2 cellular contexts compared by ENCODE assay signal in genomic region chr9:3296536-3296935, GRCh38.
TF ChIP-seq lines count a peak whose summit lies in the region.

No MANE protein-coding gene starts in this region.

TF ChIP-seq in GM23338, 12 proteins besides CTCF, POLR2A, EP300 and RAD21 (continued from another document):
- no peak for TF ChIP-seq ZNF114 (CRISPR knock-in tag; IDR thresholded peaks at IDR 0.05)
- TF ChIP-seq, protein P1, sequence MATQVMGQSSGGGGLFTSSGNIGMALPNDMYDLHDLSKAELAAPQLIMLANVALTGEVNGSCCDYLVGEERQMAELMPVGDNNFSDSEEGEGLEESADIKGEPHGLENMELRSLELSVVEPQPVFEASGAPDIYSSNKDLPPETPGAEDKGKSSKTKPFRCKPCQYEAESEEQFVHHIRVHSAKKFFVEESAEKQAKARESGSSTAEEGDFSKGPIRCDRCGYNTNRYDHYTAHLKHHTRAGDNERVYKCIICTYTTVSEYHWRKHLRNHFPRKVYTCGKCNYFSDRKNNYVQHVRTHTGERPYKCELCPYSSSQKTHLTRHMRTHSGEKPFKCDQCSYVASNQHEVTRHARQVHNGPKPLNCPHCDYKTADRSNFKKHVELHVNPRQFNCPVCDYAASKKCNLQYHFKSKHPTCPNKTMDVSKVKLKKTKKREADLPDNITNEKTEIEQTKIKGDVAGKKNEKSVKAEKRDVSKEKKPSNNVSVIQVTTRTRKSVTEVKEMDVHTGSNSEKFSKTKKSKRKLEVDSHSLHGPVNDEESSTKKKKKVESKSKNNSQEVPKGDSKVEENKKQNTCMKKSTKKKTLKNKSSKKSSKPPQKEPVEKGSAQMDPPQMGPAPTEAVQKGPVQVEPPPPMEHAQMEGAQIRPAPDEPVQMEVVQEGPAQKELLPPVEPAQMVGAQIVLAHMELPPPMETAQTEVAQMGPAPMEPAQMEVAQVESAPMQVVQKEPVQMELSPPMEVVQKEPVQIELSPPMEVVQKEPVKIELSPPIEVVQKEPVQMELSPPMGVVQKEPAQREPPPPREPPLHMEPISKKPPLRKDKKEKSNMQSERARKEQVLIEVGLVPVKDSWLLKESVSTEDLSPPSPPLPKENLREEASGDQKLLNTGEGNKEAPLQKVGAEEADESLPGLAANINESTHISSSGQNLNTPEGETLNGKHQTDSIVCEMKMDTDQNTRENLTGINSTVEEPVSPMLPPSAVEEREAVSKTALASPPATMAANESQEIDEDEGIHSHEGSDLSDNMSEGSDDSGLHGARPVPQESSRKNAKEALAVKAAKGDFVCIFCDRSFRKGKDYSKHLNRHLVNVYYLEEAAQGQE (IDR thresholded peaks at IDR 0.05; ENCODE audit: unreplicated experiment) = no peak
- no peak for TF ChIP-seq ZNF331 (CRISPR knock-in tag; IDR thresholded peaks at IDR 0.05; ENCODE audit: low read depth)
- TF ChIP-seq, protein P2, sequence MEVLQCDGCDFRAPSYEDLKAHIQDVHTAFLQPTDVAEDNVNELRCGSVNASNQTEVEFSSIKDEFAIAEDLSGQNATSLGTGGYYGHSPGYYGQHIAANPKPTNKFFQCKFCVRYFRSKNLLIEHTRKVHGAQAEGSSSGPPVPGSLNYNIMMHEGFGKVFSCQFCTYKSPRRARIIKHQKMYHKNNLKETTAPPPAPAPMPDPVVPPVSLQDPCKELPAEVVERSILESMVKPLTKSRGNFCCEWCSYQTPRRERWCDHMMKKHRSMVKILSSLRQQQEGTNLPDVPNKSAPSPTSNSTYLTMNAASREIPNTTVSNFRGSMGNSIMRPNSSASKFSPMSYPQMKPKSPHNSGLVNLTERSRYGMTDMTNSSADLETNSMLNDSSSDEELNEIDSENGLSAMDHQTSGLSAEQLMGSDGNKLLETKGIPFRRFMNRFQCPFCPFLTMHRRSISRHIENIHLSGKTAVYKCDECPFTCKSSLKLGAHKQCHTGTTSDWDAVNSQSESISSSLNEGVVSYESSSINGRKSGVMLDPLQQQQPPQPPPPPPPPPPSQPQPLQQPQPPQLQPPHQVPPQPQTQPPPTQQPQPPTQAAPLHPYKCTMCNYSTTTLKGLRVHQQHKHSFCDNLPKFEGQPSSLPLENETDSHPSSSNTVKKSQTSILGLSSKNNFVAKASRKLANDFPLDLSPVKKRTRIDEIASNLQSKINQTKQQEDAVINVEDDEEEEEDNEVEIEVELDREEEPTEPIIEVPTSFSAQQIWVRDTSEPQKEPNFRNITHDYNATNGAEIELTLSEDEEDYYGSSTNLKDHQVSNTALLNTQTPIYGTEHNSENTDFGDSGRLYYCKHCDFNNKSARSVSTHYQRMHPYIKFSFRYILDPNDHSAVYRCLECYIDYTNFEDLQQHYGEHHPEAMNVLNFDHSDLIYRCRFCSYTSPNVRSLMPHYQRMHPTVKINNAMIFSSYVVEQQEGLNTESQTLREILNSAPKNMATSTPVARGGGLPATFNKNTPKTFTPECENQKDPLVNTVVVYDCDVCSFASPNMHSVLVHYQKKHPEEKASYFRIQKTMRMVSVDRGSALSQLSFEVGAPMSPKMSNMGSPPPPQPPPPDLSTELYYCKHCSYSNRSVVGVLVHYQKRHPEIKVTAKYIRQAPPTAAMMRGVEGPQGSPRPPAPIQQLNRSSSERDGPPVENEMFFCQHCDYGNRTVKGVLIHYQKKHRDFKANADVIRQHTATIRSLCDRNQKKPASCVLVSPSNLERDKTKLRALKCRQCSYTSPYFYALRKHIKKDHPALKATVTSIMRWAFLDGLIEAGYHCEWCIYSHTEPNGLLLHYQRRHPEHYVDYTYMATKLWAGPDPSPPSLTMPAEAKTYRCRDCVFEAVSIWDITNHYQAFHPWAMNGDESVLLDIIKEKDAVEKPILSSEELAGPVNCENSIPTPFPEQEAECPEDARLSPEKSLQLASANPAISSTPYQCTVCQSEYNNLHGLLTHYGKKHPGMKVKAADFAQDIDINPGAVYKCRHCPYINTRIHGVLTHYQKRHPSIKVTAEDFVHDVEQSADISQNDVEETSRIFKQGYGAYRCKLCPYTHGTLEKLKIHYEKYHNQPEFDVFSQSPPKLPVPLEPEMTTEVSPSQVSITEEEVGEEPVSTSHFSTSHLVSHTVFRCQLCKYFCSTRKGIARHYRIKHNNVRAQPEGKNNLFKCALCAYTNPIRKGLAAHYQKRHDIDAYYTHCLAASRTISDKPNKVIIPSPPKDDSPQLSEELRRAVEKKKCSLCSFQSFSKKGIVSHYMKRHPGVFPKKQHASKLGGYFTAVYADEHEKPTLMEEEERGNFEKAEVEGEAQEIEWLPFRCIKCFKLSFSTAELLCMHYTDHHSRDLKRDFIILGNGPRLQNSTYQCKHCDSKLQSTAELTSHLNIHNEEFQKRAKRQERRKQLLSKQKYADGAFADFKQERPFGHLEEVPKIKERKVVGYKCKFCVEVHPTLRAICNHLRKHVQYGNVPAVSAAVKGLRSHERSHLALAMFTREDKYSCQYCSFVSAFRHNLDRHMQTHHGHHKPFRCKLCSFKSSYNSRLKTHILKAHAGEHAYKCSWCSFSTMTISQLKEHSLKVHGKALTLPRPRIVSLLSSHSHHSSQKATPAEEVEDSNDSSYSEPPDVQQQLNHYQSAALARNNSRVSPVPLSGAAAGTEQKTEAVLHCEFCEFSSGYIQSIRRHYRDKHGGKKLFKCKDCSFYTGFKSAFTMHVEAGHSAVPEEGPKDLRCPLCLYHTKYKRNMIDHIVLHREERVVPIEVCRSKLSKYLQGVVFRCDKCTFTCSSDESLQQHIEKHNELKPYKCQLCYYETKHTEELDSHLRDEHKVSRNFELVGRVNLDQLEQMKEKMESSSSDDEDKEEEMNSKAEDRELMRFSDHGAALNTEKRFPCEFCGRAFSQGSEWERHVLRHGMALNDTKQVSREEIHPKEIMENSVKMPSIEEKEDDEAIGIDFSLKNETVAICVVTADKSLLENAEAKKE (CRISPR knock-in tag; IDR thresholded peaks at IDR 0.05) = no peak

TF ChIP-seq in H1, 55 proteins besides CTCF, POLR2A, EP300 and RAD21 (continued from another document):
- no peak for TF ChIP-seq CBX5 (IDR thresholded peaks at IDR 0.05; ENCODE audit: low read depth, low read length)
- TF ChIP-seq BCL11A (IDR thresholded peaks at IDR 0.05; ENCODE audit: low read depth in 2 of 2, low read length in 2 of 2) = no peak
- TF ChIP-seq SIRT6 (IDR thresholded peaks at IDR 0.05; ENCODE audit: low read length) = no peak
- TF ChIP-seq HDAC2 (IDR thresholded peaks at IDR 0.05; ENCODE audit: borderline replicate concordance in 1 of 2, low read depth in 2 of 2, low read length in 2 of 2) = no peak
- TF ChIP-seq KDM5A (IDR thresholded peaks at IDR 0.05; ENCODE audit: low read length) = no peak
- TF ChIP-seq BRCA1 (IDR thresholded peaks at IDR 0.05; ENCODE audit: low read depth, low read length) = no peak
- TF ChIP-seq RFX5 (IDR thresholded peaks at IDR 0.05; ENCODE audit: borderline replicate concordance, low read depth, low read length) = no peak
- TF ChIP-seq GABPA (IDR thresholded peaks at IDR 0.05; ENCODE audit: borderline replicate concordance, insufficient read depth, low read length) = no peak
- no peak for TF ChIP-seq ZNF274 (IDR thresholded peaks at IDR 0.05; ENCODE audit: borderline replicate concordance, extremely low read depth, low read length)
- TF ChIP-seq SP1 (IDR thresholded peaks at IDR 0.05; ENCODE audit: low read depth, low read length) = no peak
- no peak for TF ChIP-seq BACH1 (IDR thresholded peaks at IDR 0.05; ENCODE audit: low read length)
- no peak for TF ChIP-seq SAP30 (IDR thresholded peaks at IDR 0.05; ENCODE audit: insufficient read depth, insufficient replicate concordance, low read length)
- no peak for TF ChIP-seq MAFK (IDR thresholded peaks at IDR 0.05; ENCODE audit: low read depth, low read length)
